8 cellular contexts compared by ENCODE assay signal in the genomic region with DNA sequence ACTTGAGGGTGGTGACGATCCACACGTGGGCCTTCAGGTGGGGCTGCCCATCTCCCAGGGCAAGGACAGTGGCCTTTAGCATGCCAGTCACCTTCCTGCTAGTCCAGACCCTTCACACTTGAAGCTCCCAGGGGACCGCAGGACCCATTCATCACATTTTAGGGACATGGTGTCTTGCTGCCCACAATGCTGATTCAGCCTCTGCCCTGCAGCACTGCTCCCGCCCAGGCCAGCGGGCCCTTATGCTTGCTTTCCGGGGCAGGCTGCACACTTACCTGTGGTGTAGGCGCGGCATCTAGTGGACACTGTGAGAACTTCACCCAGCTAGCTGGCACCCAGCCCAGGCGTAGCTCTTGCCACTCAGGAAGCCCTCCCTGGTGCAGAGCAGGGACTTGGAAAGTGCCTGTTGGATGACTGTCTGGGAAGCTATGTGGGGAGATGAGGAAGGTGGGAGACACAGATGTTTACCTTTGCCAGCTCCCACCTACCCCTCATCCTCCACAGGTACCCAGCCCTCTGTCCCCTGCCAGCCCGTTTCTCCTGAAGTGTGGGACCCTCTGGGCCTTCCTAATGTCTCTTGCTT. TPM values are rescaled to one million over a fixed set of nuclear protein-coding genes. Genes with fewer than 3 reads are reported as not detected.
A peak's percentile ranks its signal among the peaks of the same experiment; 100 is the strongest.
DNase-seq lines count a peak whose midpoint lies in the region; ATAC-seq and TF ChIP-seq lines count a peak whose summit lies in the region.

No MANE protein-coding gene starts in this region.

- H3K27me3 ChIP-seq in AG04450 (ENCODE audit: control insufficient read depth, insufficient read depth, low read length) (peaks cover 7% of the 10 kb centered on the region), lung (ENCODE audit: control insufficient read depth, insufficient read depth) (no peaks in the 10 kb centered on the region)

- no peak overlapping the region for H3K4me3 ChIP-seq in AG04450 (ENCODE audit: low read depth, low read length)
- no peak overlapping the region for H3K4me3 ChIP-seq in lung

- POLR2A ChIA-PET in AG04450 (lab: Yijun Ruan, JAX): no interaction called here
- POLR2A ChIA-PET in activated CD4-positive, alpha-beta memory T cell treated with anti-CD3 and anti-CD28 coated beads for 36 hours (lab: Charles Lee): interaction anchor here (0.7 kb wide), 1 partner anchor 285 kb away, joined by 4 read pairs; no protein-coding TSS in a partner anchor

- no peak overlapping the region for H3K27ac Mint-ChIP-seq in activated CD4-positive, alpha-beta memory T cell treated with anti-CD3 and anti-CD28 coated beads for 36 hours

- no peaks in the 10 kb centered on the region for H3K4me1 ChIP-seq in lung (ENCODE audit: control insufficient read depth in 2 of 2, insufficient read depth in 2 of 2, low read length in 2 of 2)

- no peaks in the 10 kb centered on the region for H3K9me3 Mint-ChIP-seq in activated CD4-positive, alpha-beta memory T cell treated with anti-CD3 and anti-CD28 coated beads for 36 hours

- no peaks in the 10 kb centered on the region for H3K27me3 Mint-ChIP-seq in activated CD4-positive, alpha-beta memory T cell treated with anti-CD3 and anti-CD28 coated beads for 36 hours

- ATAC-seq in GM18868 (IDR thresholded peaks at IDR 0.05; ENCODE audit: unreplicated experiment): peak; percentile 73
- ATAC-seq in HG03469 (IDR thresholded peaks at IDR 0.05; ENCODE audit: unreplicated experiment): peak; percentile 83
- ATAC-seq in lung (ENCODE audit: insufficient read depth, low FRiP score): peak; percentile 95

- H3K9me3 ChIP-seq in AG04450 (ENCODE audit: control insufficient read depth, insufficient read depth, low read length) (no peaks in the 10 kb centered on the region), lung (ENCODE audit: control insufficient read depth in 2 of 2, insufficient read depth in 1 of 2, low read length in 1 of 2) (no peaks in the 10 kb centered on the region)

- H3K27ac ChIP-seq in AG04450 (ENCODE audit: low read depth, low read length): no peak overlapping the region
- H3K27ac ChIP-seq in lung (ENCODE audit: low read depth in 1 of 2, low read length in 1 of 2): peak overlapping the region in 1 of 2 donors; percentile 5

- H3K36me3 ChIP-seq in lung (ENCODE audit: control insufficient read depth in 2 of 2, insufficient read depth in 2 of 2, low read length in 2 of 2): peaks cover 0 to 17% of the 10 kb centered on the region in 2 donors

- CTCF ChIA-PET in AG04450 (lab: Charles Lee): interaction anchor here (0.5 to 4.9 kb wide), 29 partner anchors 10 to 1264 kb away, joined by 3 to 110 read pairs (median 4); partner anchors contain the start of genes C3orf20 and CCDC174
- CTCF ChIA-PET in activated CD4-positive, alpha-beta memory T cell treated with anti-CD3 and anti-CD28 coated beads for 36 hours (lab: Charles Lee): interaction anchor here (0.6 to 2.1 kb wide), 49 partner anchors 8 to 1025 kb away, joined by 3 to 36 read pairs (median 4); partner anchors contain the start of genes C3orf20, CCDC174, MRPS25 and NR2C2

- TF ChIP-seq CTCF in AG04450 (IDR thresholded peaks at IDR 0.05; ENCODE audit: low read depth, low read length) (peak; percentile 95), lung (IDR thresholded peaks at IDR 0.05; ENCODE audit: control extremely low read depth, extremely low read depth) (peak; percentile 97)

- no peak overlapping the region for H3K4me3 Mint-ChIP-seq in activated CD4-positive, alpha-beta memory T cell treated with anti-CD3 and anti-CD28 coated beads for 36 hours

- WGBS in lung, 2 donors: 19 to 24% methylated on average over 10 of the region's 10 CpGs

- no peaks in the 10 kb centered on the region for H3K36me3 Mint-ChIP-seq in activated CD4-positive, alpha-beta memory T cell treated with anti-CD3 and anti-CD28 coated beads for 36 hours

- DNase-seq in AG04450 (ENCODE audit: low read depth, low spot score) (peak; percentile 72), NCI-H82 (lab: John Stamatoyannopoulos, UW) (peak; percentile 80), ecto neural progenitor cell (ENCODE audit: low spot score) (peak; percentile 89), lung (ENCODE audit: low spot score) (peak; percentile 91)
- peak; percentile 88 for DNase-seq in activated CD4-positive, alpha-beta memory T cell treated with anti-CD3 and anti-CD28 coated beads for 36 hours
- DNase-seq in stimulated activated CD8-positive, alpha-beta memory T cell treated with anti-CD3 and anti-CD28 coated beads, Interleukin-12 subunit alpha, Interleukin-12 subunit beta, amount 100 ng/mL, for 1 hour (ENCODE audit: low read depth): peak; percentile 70

- intact Hi-C loops in activated CD4-positive, alpha-beta memory T cell treated with anti-CD3 and anti-CD28 coated beads for 36 hours (cut with micrococcal nuclease): loop anchor here (1.0 to 10.0 kb wide), 4 partner anchors 130 to 1026 kb away; no protein-coding TSS in a partner anchor

- no peaks in the 10 kb centered on the region for H3K4me1 Mint-ChIP-seq in activated CD4-positive, alpha-beta memory T cell treated with anti-CD3 and anti-CD28 coated beads for 36 hours (ENCODE audit: low read depth)

RNA-seq across cellular contexts. Expression of gene NR2C2, which starts 26.3 kb away (rescaled TPM):
- 16.1 and 17.0 TPM in 2 replicates for polyA plus RNA-seq in AG04450 (2011; rRNA removed)
- 33.3 and 42.5 TPM in 2 replicates for polyA minus RNA-seq in AG04450 (2011; rRNA and poly(A)+ RNA removed)
- 10 to 100 TPM; 49.5 to 51.1 TPM for total RNA-seq in activated CD4-positive, alpha-beta memory T cell treated with anti-CD3 and anti-CD28 coated beads for 36 hours
- 10 to 100 TPM; 39.3 to 71.0 TPM for total RNA-seq in lung
- 10 to 100 TPM in 1 of 2 donors, 1 to 10 TPM in 1; 9.2 to 10.4 TPM for polyA plus RNA-seq in lung
